ENCODE assay signal across 1 cellular context in genomic region chr3:66478923-66479322, GRCh38.
TF ChIP-seq lines count a peak whose summit lies in the region.

No MANE protein-coding gene starts in this region.

TF ChIP-seq in H1, 55 proteins besides CTCF, POLR2A, EP300 and RAD21:
- TF ChIP-seq KDM1A (IDR thresholded peaks at IDR 0.05; ENCODE audit: borderline replicate concordance, low read length): no peak
- no peak for TF ChIP-seq HDAC6 (IDR thresholded peaks at IDR 0.05; ENCODE audit: low read depth, low read length)
- TF ChIP-seq CBX5 (IDR thresholded peaks at IDR 0.05; ENCODE audit: low read depth, low read length): no peak
- no peak for TF ChIP-seq SIN3A (conservative IDR thresholded peaks at IDR 0.05 in 1 of 2, IDR thresholded peaks at IDR 0.05 in 1 of 2; ENCODE audit: low read depth in 1 of 2, low read length in 2 of 2)
- TF ChIP-seq ASH2L (IDR thresholded peaks at IDR 0.05; ENCODE audit: low read length): no peak
- TF ChIP-seq SP2 (IDR thresholded peaks at IDR 0.05; ENCODE audit: low read length): no peak
- no peak for TF ChIP-seq ATF2 (IDR thresholded peaks at IDR 0.05; ENCODE audit: low read length)
- TF ChIP-seq E2F6 (IDR thresholded peaks at IDR 0.05): no peak
- no peak for TF ChIP-seq CREB1 (IDR thresholded peaks at IDR 0.05)
- TF ChIP-seq CBX8 (IDR thresholded peaks at IDR 0.05; ENCODE audit: borderline replicate concordance, low read depth, low read length): no peak
- no peak for TF ChIP-seq RBBP5 (IDR thresholded peaks at IDR 0.05; ENCODE audit: borderline replicate concordance, low read depth, low read length)
- no peak for TF ChIP-seq KDM4A (IDR thresholded peaks at IDR 0.05; ENCODE audit: low read depth, low read length, severe bottlenecking)
- no peak for TF ChIP-seq TCF12 (IDR thresholded peaks at IDR 0.05; ENCODE audit: low read depth, low read length)
